In genomic region chr20:35292504-35293285, GRCh38 we compare ENCODE assay signal across 1 cellular context.
A peak's percentile ranks its signal among the peaks of the same experiment; 100 is the strongest.
TF ChIP-seq lines count a peak whose summit lies in the region.

No MANE protein-coding gene starts in this region.

TF ChIP-seq in HEK293, 187 proteins besides CTCF, POLR2A, EP300 and RAD21 (continued from another document):
- TF ChIP-seq, protein P1, sequence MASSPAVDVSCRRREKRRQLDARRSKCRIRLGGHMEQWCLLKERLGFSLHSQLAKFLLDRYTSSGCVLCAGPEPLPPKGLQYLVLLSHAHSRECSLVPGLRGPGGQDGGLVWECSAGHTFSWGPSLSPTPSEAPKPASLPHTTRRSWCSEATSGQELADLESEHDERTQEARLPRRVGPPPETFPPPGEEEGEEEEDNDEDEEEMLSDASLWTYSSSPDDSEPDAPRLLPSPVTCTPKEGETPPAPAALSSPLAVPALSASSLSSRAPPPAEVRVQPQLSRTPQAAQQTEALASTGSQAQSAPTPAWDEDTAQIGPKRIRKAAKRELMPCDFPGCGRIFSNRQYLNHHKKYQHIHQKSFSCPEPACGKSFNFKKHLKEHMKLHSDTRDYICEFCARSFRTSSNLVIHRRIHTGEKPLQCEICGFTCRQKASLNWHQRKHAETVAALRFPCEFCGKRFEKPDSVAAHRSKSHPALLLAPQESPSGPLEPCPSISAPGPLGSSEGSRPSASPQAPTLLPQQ (tag by site-specific recombination; IDR thresholded peaks at IDR 0.05) = peak; percentile 66
- TF ChIP-seq ZNF626 (tag by site-specific recombination; IDR thresholded peaks at IDR 0.05) = no peak
- no peak for TF ChIP-seq ZNF416 (tag by site-specific recombination; IDR thresholded peaks at IDR 0.05)
- no peak for TF ChIP-seq ZNF280D (tag by site-specific recombination; IDR thresholded peaks at IDR 0.05)
